8 cellular contexts compared by ENCODE assay signal in the genomic region with DNA sequence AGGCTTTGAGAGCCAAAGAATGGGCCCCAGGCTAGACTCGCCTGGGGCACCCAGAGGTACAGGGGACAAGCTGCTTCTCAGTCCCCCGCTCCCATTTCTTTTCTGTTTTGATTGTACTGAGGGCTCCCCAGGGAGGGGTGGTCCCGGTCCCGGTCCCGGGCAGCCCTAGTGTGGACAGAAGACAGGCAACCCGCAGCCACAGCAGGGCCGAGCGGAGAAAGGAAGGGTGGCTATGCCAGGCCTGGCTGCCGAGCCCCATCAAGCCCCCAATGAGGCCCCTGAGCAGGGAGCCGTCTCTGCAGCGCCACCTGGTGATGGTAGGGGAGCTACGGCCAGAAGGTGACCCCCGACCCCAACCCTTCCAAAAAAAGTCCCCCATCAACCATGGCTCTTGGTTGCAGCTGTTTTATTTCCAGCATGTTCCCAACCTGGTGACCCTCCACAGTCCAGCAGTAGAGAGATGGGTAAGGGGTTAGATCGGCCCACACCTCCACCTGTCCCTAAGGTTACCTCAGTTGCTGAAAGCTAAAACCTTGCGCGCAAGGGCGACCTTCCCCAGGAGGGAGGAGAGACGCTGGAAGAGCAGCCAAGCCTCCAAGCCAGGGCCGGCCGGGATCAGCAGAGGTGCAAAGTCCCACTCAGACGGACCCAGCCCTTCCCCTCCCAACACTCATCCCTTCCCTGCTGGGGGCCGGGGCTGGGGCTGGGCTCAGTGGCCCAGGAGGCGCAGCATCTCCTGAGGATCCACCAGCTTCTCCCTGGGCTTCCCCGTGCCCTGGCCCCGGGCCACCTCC. TPM values are rescaled to one million over a fixed set of nuclear protein-coding genes. Genes with fewer than 3 reads are reported as not detected.
DNase-seq lines count a peak whose midpoint lies in the region; ATAC-seq, FAIRE-seq and TF ChIP-seq lines count a peak whose summit lies in the region.

No MANE protein-coding gene starts in this region.

- CTCF ChIA-PET in A549 (lab: Yijun Ruan, JAX) (interaction anchor here (0.6 to 42.4 kb wide), 29 partner anchors 8 to 427 kb away, joined by 3 to 1302 read pairs (median 4); a partner anchor contains a TSS), OCI-LY7 (lab: Charles Lee; ENCODE audit: unreplicated experiment) (interaction anchor here (0.9 to 5.5 kb wide), 5 partner anchors 11 to 89 kb away, joined by 3 to 38 read pairs (median 5); a partner anchor contains a TSS)

- TF ChIP-seq CTCF in A549 (IDR thresholded peaks at IDR 0.05) = peak; percentile 70
- peak; percentile 97 for TF ChIP-seq CTCF in OCI-LY7 (conservative IDR thresholded peaks at IDR 0.05; ENCODE audit: low read length)
- peak; percentile 52 to 82 (median 68) for TF ChIP-seq CTCF in upper lobe of left lung (IDR thresholded peaks at IDR 0.05)

- H3K36me3 Mint-ChIP-seq in activated T-helper 17 cell treated with anti-CD3 and anti-CD28 coated beads, Interleukin-2, amount 50 U/mL, for 72 hours (ENCODE audit: low read depth) = peaks cover 21% of the 10 kb centered on the region

- no peak for FAIRE-seq in A549 (lab: Jason Lieb, UNC)
- peak; percentile 31 for FAIRE-seq in GM12891 (lab: Jason Lieb, UNC)

- TF ChIP-seq EP300 in A549 (IDR thresholded peaks at IDR 0.05) (no peak), upper lobe of left lung (IDR thresholded peaks at IDR 0.05) (no peak)

- H3K4me1 ChIP-seq in A549 (peaks cover 40% of the 10 kb centered on the region), OCI-LY7 (ENCODE audit: insufficient read depth, low read length, poor library complexity, severe bottlenecking) (peaks cover 19% of the 10 kb centered on the region), upper lobe of left lung (peaks cover 26 to 31% (median 29%) of the 10 kb centered on the region in 4 donors)

- H3K9me2 ChIP-seq in OCI-LY7 (ENCODE audit: insufficient read depth, low read length) = no peaks in the 10 kb centered on the region

- no peak overlapping the region for H2AFZ ChIP-seq in OCI-LY7 (ENCODE audit: low read length)

- H3K9me3 ChIP-seq in A549 = peaks cover 5% of the 10 kb centered on the region; the same call in 2 of the 3 replicates
- H3K9me3 ChIP-seq in OCI-LY7 (ENCODE audit: low read length) = no peaks in the 10 kb centered on the region
- no peaks in the 10 kb centered on the region for H3K9me3 ChIP-seq in upper lobe of left lung

- H3K4me3 Mint-ChIP-seq in activated T-helper 17 cell treated with anti-CD3 and anti-CD28 coated beads, Interleukin-2, amount 50 U/mL, for 72 hours = peak overlapping the region; percentile 32

- H3K27ac Mint-ChIP-seq in activated T-helper 17 cell treated with anti-CD3 and anti-CD28 coated beads, Interleukin-2, amount 50 U/mL, for 72 hours = no peak overlapping the region

- peak; percentile 45 to 46; a peak in 4 of 5 replicates for TF ChIP-seq RAD21 in A549 (conservative IDR thresholded peaks at IDR 0.05 in 1 of 2, IDR thresholded peaks at IDR 0.05 in 1 of 2)

- intact Hi-C loops in OCI-LY7 (cut with micrococcal nuclease; ENCODE audit: unreplicated experiment) = loop anchor here (1.0 to 2.0 kb wide), 3 partner anchors 30 to 206 kb away; no protein-coding TSS in a partner anchor

- peak overlapping the region; percentile 90 for H3K4me2 ChIP-seq in A549
- 0 out of 2 replicates have a peak overlapping the region, but pooled peaks have one; percentile 14 for H3K4me2 ChIP-seq in OCI-LY7 (ENCODE audit: low read length)

- no peaks in the 10 kb centered on the region for H4K20me1 ChIP-seq in OCI-LY7 (ENCODE audit: insufficient read depth, low read length)

- H3K9me3 Mint-ChIP-seq in activated T-helper 17 cell treated with anti-CD3 and anti-CD28 coated beads, Interleukin-2, amount 50 U/mL, for 72 hours = no peaks in the 10 kb centered on the region

- H3K4me3 ChIP-seq in A549 (no peak overlapping the region; the same call in 2 of the 3 replicates), OCI-LY7 (ENCODE audit: low read depth, low read length, poor library complexity, severe bottlenecking) (no peak overlapping the region), upper lobe of left lung (peak overlapping the region in 1 of 4 donors; percentile 25)

- no TSS peak for BruUV-seq in OCI-LY7 (replicated peaks; lab: Mats Ljungman, UMichigan)

- TF ChIP-seq POLR2A in A549 (IDR thresholded peaks at IDR 0.05; ENCODE audit: low read length) (no peak), GM12891 (IDR thresholded peaks at IDR 0.05; ENCODE audit: low read depth, low read length) (0 out of 2 replicates have a peak, but pooled peaks have one; percentile 18), upper lobe of left lung (IDR thresholded peaks at IDR 0.05) (no peak)

- H3K36me3 ChIP-seq in OCI-LY7 (ENCODE audit: insufficient read depth, low read length) (no peaks in the 10 kb centered on the region), upper lobe of left lung (no peaks in the 10 kb centered on the region)

- H3K27ac ChIP-seq in A549 (no peak overlapping the region), OCI-LY7 (ENCODE audit: low read depth, low read length, poor library complexity, severe bottlenecking) (no peak overlapping the region), upper lobe of left lung (no peak overlapping the region)

- ATAC-seq in A549 (peak; percentile 14 to 73; a peak in 3 of 6 replicates), upper lobe of left lung (ENCODE audit: low FRiP score in 2 of 2) (peak in 1 of 2 donors; percentile 71), GM18861 (IDR thresholded peaks at IDR 0.05; ENCODE audit: unreplicated experiment) (no peak)
- ATAC-seq in activated T-helper 17 cell treated with anti-CD3 and anti-CD28 coated beads, Interleukin-2, amount 50 U/mL, for 72 hours (replicated peaks) = peak; percentile 52

- no peaks in the 10 kb centered on the region for H3K79me2 ChIP-seq in OCI-LY7 (ENCODE audit: insufficient read depth, low read depth, low read length)

- POLR2A ChIA-PET in A549 (lab: Yijun Ruan, JAX) = interaction anchor here (0.8 to 4.9 kb wide), 6 partner anchors 8 to 124 kb away, joined by 3 to 43 read pairs (median 6); a partner anchor contains a TSS
- POLR2A ChIA-PET in OCI-LY7 (lab: Charles Lee) = interaction anchor here (0.9 to 1.4 kb wide), 3 partner anchors 11 to 71 kb away, joined by 3 to 6 read pairs (median 5); a partner anchor contains a TSS

- peaks cover 5% of the 10 kb centered on the region for H3K4me1 Mint-ChIP-seq in activated T-helper 17 cell treated with anti-CD3 and anti-CD28 coated beads, Interleukin-2, amount 50 U/mL, for 72 hours

- peaks cover 2 to 38% (median 28%) of the 10 kb centered on the region in 4 donors for H3K27me3 ChIP-seq in upper lobe of left lung

- DNase-seq in A549 (ENCODE audit: low read depth in 1 of 2, low spot score in 1 of 2) = peak; percentile 68 to 79
- DNase-seq in GM12891 (ENCODE audit: insufficient read length, low spot score) = peak; percentile 80
- peak; percentile 86 for DNase-seq in OCI-LY7 (ENCODE audit: low spot score)
- peak; percentile 28 for DNase-seq in foreskin melanocyte
- peak; percentile 68 for DNase-seq in pons (ENCODE audit: low spot score)
- DNase-seq in upper lobe of left lung = peak in 1 of 2 donors; percentile 71

- peaks cover 21% of the 10 kb centered on the region for H3K27me3 Mint-ChIP-seq in activated T-helper 17 cell treated with anti-CD3 and anti-CD28 coated beads, Interleukin-2, amount 50 U/mL, for 72 hours

- 47% methylated on average over 25 of the region's 25 CpGs for WGBS in A549 (ENCODE audit: missing lambda C conversion rate)
- WGBS in upper lobe of left lung, 2 donors = 48 to 53% methylated on average over 23 to 25 of the region's 25 CpGs

TF ChIP-seq in A549, 52 proteins besides CTCF, POLR2A, EP300 and RAD21 (continues in another document):
- no peak for TF ChIP-seq MAZ (IDR thresholded peaks at IDR 0.05; ENCODE audit: borderline replicate concordance, low read depth, low read length)

TF ChIP-seq in GM12891, 5 proteins besides CTCF, POLR2A, EP300 and RAD21:
- no peak for TF ChIP-seq TAF1 (IDR thresholded peaks at IDR 0.05; ENCODE audit: low read depth, low read length)
- peak; percentile 44; the same call in 1 of the 2 replicates for TF ChIP-seq POLR2AphosphoS5 (IDR thresholded peaks at IDR 0.05; ENCODE audit: low read depth, low read length)

RNA-seq across cellular contexts. Expression of a gene that starts 2.6 kb away (rescaled TPM):
- polyA plus RNA-seq in A549 (2011; rRNA removed) (0.15 and 0.17 TPM in 2 replicates), A549 (2017; fragmentation: RNase III; extraction: RNeasy Plus Mini Kit Qiagen cat#74134 plus additional on column Dnase treatment) (0.28 to 0.77 TPM (median 0.40 TPM) in 3 replicates)
- polyA plus RNA-seq in A549 (2012; cell fraction: cytosol; rRNA removed) = 0.16 and 0.21 TPM in 2 replicates
- 2.9 and 3.4 TPM in 2 replicates for polyA plus RNA-seq in A549 (2012; cell fraction: nucleus; rRNA removed)
- polyA minus RNA-seq in A549 (2011; rRNA and poly(A)+ RNA removed) = 0.24 and 0.45 TPM in 2 replicates
- 0.18 TPM for polyA plus RNA-seq in GM12891 (2012; ENCODE audit: low read depth, missing spikeins)
- 0.22 and 0.26 TPM in 2 replicates for total RNA-seq in OCI-LY7 (2014; rRNA removed; shearing (Covaris generic))
- total RNA-seq in OCI-LY7 (2022) (0.55 and 0.61 TPM in 2 replicates), upper lobe of left lung (under 1 TPM in 1 of 6 donors, not detected in 5; 0.17 TPM)
- total RNA-seq in activated T-helper 17 cell treated with anti-CD3 and anti-CD28 coated beads, Interleukin-2, amount 50 U/mL, for 72 hours = 1 to 10 TPM in 1 of 2 donors, under 1 TPM in 1; 0.65 to 1.2 TPM

RNA-seq across cellular contexts. Expression of a gene that starts 10.5 kb away (rescaled TPM):
- polyA plus RNA-seq in A549 (2011; rRNA removed) (32.5 and 33.0 TPM in 2 replicates), A549 (2017; fragmentation: RNase III; extraction: RNeasy Plus Mini Kit Qiagen cat#74134 plus additional on column Dnase treatment) (43.3 to 51.8 TPM (median 44.5 TPM) in 3 replicates)
- polyA plus RNA-seq in A549 (2012; cell fraction: cytosol; rRNA removed) = 50.7 and 61.9 TPM in 2 replicates
- 91.7 and 96.4 TPM in 2 replicates for polyA plus RNA-seq in A549 (2012; cell fraction: nucleus; rRNA removed)
- 21.3 and 32.0 TPM in 2 replicates for polyA minus RNA-seq in A549 (2011; rRNA and poly(A)+ RNA removed)
- polyA plus RNA-seq in GM12891 (2012; ENCODE audit: low read depth, missing spikeins) = 46.2 TPM
- 12.2 TPM in 2 replicates for total RNA-seq in OCI-LY7 (2014; rRNA removed; shearing (Covaris generic))
- total RNA-seq in OCI-LY7 (2022) (18.1 and 18.3 TPM in 2 replicates), upper lobe of left lung (10 to 100 TPM in 3 of 6 donors, 1 to 10 TPM in 3; 6.8 to 15.1 (median 10.8) TPM)
- 10 to 100 TPM; 56.7 to 58.4 TPM for total RNA-seq in activated T-helper 17 cell treated with anti-CD3 and anti-CD28 coated beads, Interleukin-2, amount 50 U/mL, for 72 hours

RNA-seq across cellular contexts. Expression of a gene that starts 31.1 kb away (rescaled TPM):
- polyA plus RNA-seq in A549 (2011; rRNA removed) (not detected in 2 replicates), A549 (2017; fragmentation: RNase III; extraction: RNeasy Plus Mini Kit Qiagen cat#74134 plus additional on column Dnase treatment) (0.04 TPM in 1 of 3 replicates, not detected in the others)
- polyA plus RNA-seq in A549 (2012; cell fraction: cytosol; rRNA removed) = 0.03 TPM in 1 of 2 replicates, not detected in the other
- 0.02 TPM in 1 of 2 replicates, not detected in the other for polyA plus RNA-seq in A549 (2012; cell fraction: nucleus; rRNA removed)
- not detected in 2 replicates for polyA minus RNA-seq in A549 (2011; rRNA and poly(A)+ RNA removed)
- polyA plus RNA-seq in GM12891 (2012; ENCODE audit: low read depth, missing spikeins) = not detected
- not detected in 2 replicates for total RNA-seq in OCI-LY7 (2014; rRNA removed; shearing (Covaris generic))
- total RNA-seq in OCI-LY7 (2022) (not detected in 2 replicates), upper lobe of left lung (not detected)
- not detected for total RNA-seq in activated T-helper 17 cell treated with anti-CD3 and anti-CD28 coated beads, Interleukin-2, amount 50 U/mL, for 72 hours
